Comparison of ENCODE assay signal across 18 cellular contexts in genomic region chr19:4510435-4511255, GRCh38. TPM values are rescaled to one million over a fixed set of nuclear protein-coding genes. Genes with fewer than 3 reads are reported as not detected.
"Had no signal": no experiment of that assay in that cellular context is flagged by ENCODE, and none has a peak within 500 bp of the region (broad histone marks: within the 10 kb centered on the region; RNA-seq: fewer than 3 reads in every experiment).

No MANE protein-coding gene starts in this region.

- H3K27ac Mint-ChIP-seq: activated T-helper 1 cell treated with anti-CD3 and anti-CD28 coated beads, Interleukin-12 subunit alpha, Interleukin-12 subunit beta, Interleukin-2, Interleukin-4 antibody, amounts not matched to agents 30 ng/mL and 10 ng/mL and 1 ng/mL, durations not matched to agents 14 hours and 24 hours and 36 hours; dendritic cell treated with granulocyte-macrophage colony-stimulating factor and Interleukin-4, amounts not matched to agents 40 ng/mL and 50 ng/mL, for 4 days; natural killer cell; T-cell had no signal

- H3K27me3 Mint-ChIP-seq: T-cell had no signal

- H3K4me3 ChIP-seq: ascending aorta, breast epithelium, tibial nerve had no signal

- H3K36me3 Mint-ChIP-seq: natural killer cell had no signal

- ATAC-seq: activated CD4-positive, CD25-positive, alpha-beta regulatory T cell treated with anti-CD3 and anti-CD28 coated beads, Interleukin-2, amount 50 U/mL, for 24 hours; left colon; T-cell had no signal

- H3K27ac ChIP-seq: ascending aorta, breast epithelium, tibial nerve had no signal

- H3K27me3 ChIP-seq: ascending aorta, breast epithelium, tibial nerve had no signal

- H3K4me3 Mint-ChIP-seq: activated T-helper 1 cell treated with anti-CD3 and anti-CD28 coated beads, Interleukin-12 subunit alpha, Interleukin-12 subunit beta, Interleukin-2, Interleukin-4 antibody, amounts not matched to agents 30 ng/mL and 10 ng/mL and 1 ng/mL, durations not matched to agents 14 hours and 24 hours and 36 hours; dendritic cell treated with granulocyte-macrophage colony-stimulating factor and Interleukin-4, amounts not matched to agents 40 ng/mL and 50 ng/mL, for 4 days; natural killer cell; T-cell had no signal

- H3K9me3 Mint-ChIP-seq: activated T-helper 1 cell treated with anti-CD3 and anti-CD28 coated beads, Interleukin-12 subunit alpha, Interleukin-12 subunit beta, Interleukin-2, Interleukin-4 antibody, amounts not matched to agents 30 ng/mL and 10 ng/mL and 1 ng/mL, durations not matched to agents 14 hours and 24 hours and 36 hours; dendritic cell treated with granulocyte-macrophage colony-stimulating factor and Interleukin-4, amounts not matched to agents 40 ng/mL and 50 ng/mL, for 4 days; natural killer cell; T-cell had no signal

- H3K9me3 ChIP-seq: ascending aorta, breast epithelium, tibial nerve had no signal

- H3K4me1 Mint-ChIP-seq: T-cell had no signal

- DNase-seq: activated CD4-positive, alpha-beta T cell treated with anti-CD3 and anti-CD28 coated beads, Interleukin-2, amount 50 U/mL, for 1 hour; effector memory CD4-positive, alpha-beta T cell; foreskin melanocyte; left colon; natural killer cell; retina; stimulated activated CD4-positive, alpha-beta T cell treated with anti-CD3 and anti-CD28 coated beads, Interleukin-1b, Interleukin-23, amount 100 ng/mL, for 48 hours; substantia nigra; T-cell; T-helper 9 cell had no signal

- H3K36me3 ChIP-seq: ascending aorta, breast epithelium had no signal

- H3K4me1 ChIP-seq: ascending aorta, breast epithelium, tibial nerve had no signal

RNA-seq across cellular contexts. Expression of gene PLIN4, which starts 7.6 kb away (rescaled TPM):
- total RNA-seq: activated CD8-positive, alpha-beta memory T cell treated with anti-CD3 and anti-CD28 coated beads for 36 hours; activated T-helper 1 cell treated with anti-CD3 and anti-CD28 coated beads, Interleukin-12 subunit alpha, Interleukin-12 subunit beta, Interleukin-2, Interleukin-4 antibody, amounts not matched to agents 30 ng/mL and 10 ng/mL and 1 ng/mL, durations not matched to agents 14 hours and 24 hours and 36 hours had no signal

RNA-seq across cellular contexts. Expression of gene PLIN5, which starts 24.4 kb away (rescaled TPM):
- total RNA-seq: activated CD8-positive, alpha-beta memory T cell treated with anti-CD3 and anti-CD28 coated beads for 36 hours; activated T-helper 1 cell treated with anti-CD3 and anti-CD28 coated beads, Interleukin-12 subunit alpha, Interleukin-12 subunit beta, Interleukin-2, Interleukin-4 antibody, amounts not matched to agents 30 ng/mL and 10 ng/mL and 1 ng/mL, durations not matched to agents 14 hours and 24 hours and 36 hours; fibroblast of lung had no signal
- polyA plus RNA-seq: fibroblast of lung had no signal

RNA-seq across cellular contexts. Expression of gene LRG1, which starts 29.2 kb away (rescaled TPM):
- total RNA-seq: fibroblast of lung had no signal

RNA-seq across cellular contexts. Expression of gene SEMA6B, which starts 48.8 kb away (rescaled TPM):
- total RNA-seq: activated CD8-positive, alpha-beta memory T cell treated with anti-CD3 and anti-CD28 coated beads for 36 hours; activated T-helper 1 cell treated with anti-CD3 and anti-CD28 coated beads, Interleukin-12 subunit alpha, Interleukin-12 subunit beta, Interleukin-2, Interleukin-4 antibody, amounts not matched to agents 30 ng/mL and 10 ng/mL and 1 ng/mL, durations not matched to agents 14 hours and 24 hours and 36 hours had no signal
